8 cellular contexts compared by ENCODE assay signal in the genomic region with DNA sequence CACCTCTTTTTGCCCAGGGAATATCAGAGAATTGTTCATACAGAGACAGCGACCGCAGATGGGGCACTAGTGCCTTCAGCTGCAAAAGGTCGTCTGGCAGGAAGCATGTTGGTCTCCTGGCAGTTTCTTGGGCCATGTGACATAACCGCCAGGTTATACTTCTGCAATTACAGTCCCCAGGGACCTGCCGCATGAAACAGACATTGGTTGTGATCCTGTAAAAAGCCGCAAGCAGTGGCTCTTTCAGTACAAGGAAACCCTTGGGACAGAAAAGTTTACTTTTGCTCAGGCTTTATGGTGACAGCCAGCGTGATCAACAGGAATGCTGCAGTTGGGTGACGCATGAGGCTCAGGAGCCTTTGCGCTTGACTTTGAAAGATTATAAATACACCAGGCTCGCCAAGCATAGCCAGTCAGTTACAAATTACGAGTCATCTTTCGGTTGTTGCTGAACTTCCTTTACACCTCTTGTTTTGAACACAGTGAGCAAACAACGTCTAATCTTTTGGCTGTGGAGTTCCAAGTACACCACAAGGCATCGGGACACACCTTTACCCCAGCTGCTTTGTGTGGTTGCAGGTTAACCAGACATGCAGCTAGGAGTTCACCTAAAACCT. TPM values are rescaled to one million over a fixed set of nuclear protein-coding genes. Genes with fewer than 3 reads are reported as not detected.
DNase-seq lines count a peak whose midpoint lies in the region; ATAC-seq, FAIRE-seq and TF ChIP-seq lines count a peak whose summit lies in the region.

No MANE protein-coding gene starts in this region.

- ATAC-seq in HG03196 (IDR thresholded peaks at IDR 0.05; ENCODE audit: unreplicated experiment): peak; percentile 74

- no peak overlapping the region for H2BK5ac ChIP-seq in mesenchymal stem cell (ENCODE audit: low read depth, low read length, poor library complexity, severe bottlenecking)
- no peak overlapping the region for H2BK5ac ChIP-seq in neuronal stem cell (ENCODE audit: low read length)

- H2AK5ac ChIP-seq in mesenchymal stem cell (ENCODE audit: low read length, severe bottlenecking): no peak overlapping the region
- no peak overlapping the region for H2AK5ac ChIP-seq in neuronal stem cell (ENCODE audit: low read depth, low read length)

- peak; percentile 100 for FAIRE-seq in GM19239 (lab: Jason Lieb, UNC)

- peak overlapping the region in 1 of 2 experiments; percentile 61 for H3K18ac ChIP-seq in mesenchymal stem cell (ENCODE audit: low read depth in 1 of 2, low read length in 2 of 2)
- no peak overlapping the region for H3K18ac ChIP-seq in neuronal stem cell (ENCODE audit: low read length)

- no peak overlapping the region for H2BK15ac ChIP-seq in mesenchymal stem cell (ENCODE audit: low read depth, poor library complexity, severe bottlenecking)
- no peak overlapping the region for H2BK15ac ChIP-seq in neuronal stem cell (ENCODE audit: low read length)

- H4K8ac ChIP-seq in mesenchymal stem cell (ENCODE audit: low read length): no peak overlapping the region
- no peak overlapping the region for H4K8ac ChIP-seq in neuronal stem cell (ENCODE audit: low read depth, low read length)

- no peaks in the 10 kb centered on the region for H3K27me3 ChIP-seq in BE2C
- no peaks in the 10 kb centered on the region for H3K27me3 ChIP-seq in mesenchymal stem cell (ENCODE audit: control insufficient read depth in 1 of 2, insufficient read depth in 1 of 2, low read length in 2 of 2)
- H3K27me3 ChIP-seq in neuronal stem cell (ENCODE audit: control insufficient read depth in 3 of 3, insufficient read depth in 3 of 3, low read depth in 1 of 3, low read length in 3 of 3): peaks cover 0 to 6% (median 0%) of the 10 kb centered on the region in 3 experiments

- H3K27ac ChIP-seq in RWPE1 (no peak overlapping the region), mesenchymal stem cell (ENCODE audit: low read length, poor library complexity, severe bottlenecking) (no peak overlapping the region), neuronal stem cell (replicated peaks; ENCODE audit: low read length) (no peak overlapping the region)

- no peaks in the 10 kb centered on the region for H3K36me3 ChIP-seq in BE2C
- no peaks in the 10 kb centered on the region for H3K36me3 ChIP-seq in mesenchymal stem cell (ENCODE audit: control insufficient read depth in 1 of 2, insufficient read depth in 2 of 2, low read depth in 1 of 2, low read length in 2 of 2)
- no peaks in the 10 kb centered on the region for H3K36me3 ChIP-seq in neuronal stem cell (replicated peaks in 1 of 2; ENCODE audit: control insufficient read depth in 2 of 2, insufficient read depth in 2 of 2, low read length in 2 of 2)

- no peak overlapping the region for H3K9ac ChIP-seq in mesenchymal stem cell (ENCODE audit: low read length)
- no peak overlapping the region for H3K9ac ChIP-seq in neuronal stem cell (ENCODE audit: low read depth, low read length, poor library complexity)

- H3K23ac ChIP-seq in mesenchymal stem cell (ENCODE audit: low read length in 2 of 2) (no peak overlapping the region), neuronal stem cell (ENCODE audit: low read depth, low read length, poor library complexity) (no peak overlapping the region)

- peak; percentile 86 for DNase-seq in BE2C
- DNase-seq in GM19239 (ENCODE audit: insufficient read length, low spot score): peak; percentile 66
- peak; percentile 10 for DNase-seq in RWPE1 (ENCODE audit: low spot score)
- DNase-seq in activated naive CD4-positive, alpha-beta T cell (lab: John Stamatoyannopoulos, UW): peak in 3 of 4 experiments; percentile 13 to 45 (median 21)
- DNase-seq in mesenchymal stem cell: peak; percentile 83
- no peak for DNase-seq in neuronal stem cell (ENCODE audit: low spot score)
- DNase-seq in NCI-H524 treated with DMSO at 0.1 percent for 48 hours (lab: John Stamatoyannopoulos, UW): no peak

- H3K9me3 ChIP-seq in BE2C (no peaks in the 10 kb centered on the region), mesenchymal stem cell (ENCODE audit: control insufficient read depth, low read length) (no peaks in the 10 kb centered on the region), neuronal stem cell (replicated peaks in 1 of 2; ENCODE audit: control insufficient read depth in 2 of 2, insufficient read depth in 1 of 2, low read depth in 1 of 2, low read length in 2 of 2) (no peaks in the 10 kb centered on the region)

- POLR2A ChIA-PET in RWPE1 (lab: Yijun Ruan, JAX; ENCODE audit: low non-redundant PET): no interaction called here

- H2BK12ac ChIP-seq in mesenchymal stem cell (ENCODE audit: low read length in 2 of 2) (peak overlapping the region in 1 of 2 experiments; percentile 72), neuronal stem cell (ENCODE audit: low read length) (no peak overlapping the region)

- H3K4me3 ChIP-seq in BE2C (ENCODE audit: low read depth, low read length) (peak overlapping the region; percentile 31), mesenchymal stem cell (ENCODE audit: insufficient read depth in 1 of 2, low read depth in 1 of 2, low read length in 2 of 2) (no peak overlapping the region), neuronal stem cell (ENCODE audit: low read length in 2 of 2) (no peak overlapping the region)

- WGBS in mesenchymal stem cell: 24% methylated on average over 14 of the region's 14 CpGs
- WGBS in neuronal stem cell (ENCODE audit: extremely low coverage in 2 of 2, insufficient read length in 2 of 2, insufficient replicate concordance in 1 of 2), 2 donors: no CpG with 5 or more reads among the region's 14 CpGs

- H3K4me2 ChIP-seq in mesenchymal stem cell (ENCODE audit: low read length, poor library complexity, severe bottlenecking) (no peak overlapping the region), neuronal stem cell (ENCODE audit: insufficient read depth, low read length, poor library complexity, severe bottlenecking) (no peak overlapping the region)

- no peak overlapping the region for H3K4ac ChIP-seq in mesenchymal stem cell (ENCODE audit: low read depth in 1 of 2, low read length in 2 of 2)
- H3K4ac ChIP-seq in neuronal stem cell (ENCODE audit: low read length): no peak overlapping the region

- H2BK120ac ChIP-seq in mesenchymal stem cell (ENCODE audit: low read depth, low read length) (no peak overlapping the region), neuronal stem cell (ENCODE audit: low read depth, low read length) (no peak overlapping the region)

- CTCF ChIA-PET in RWPE1 (lab: Yijun Ruan, JAX): no interaction called here

- H3K14ac ChIP-seq in mesenchymal stem cell (ENCODE audit: low read length in 2 of 2) (no peak overlapping the region), neuronal stem cell (ENCODE audit: low read length) (no peak overlapping the region)

- H4K91ac ChIP-seq in mesenchymal stem cell (ENCODE audit: low read length) (no peak overlapping the region), neuronal stem cell (ENCODE audit: low read depth, low read length, poor library complexity) (no peak overlapping the region)

- H2AFZ ChIP-seq in mesenchymal stem cell (ENCODE audit: low read depth, low read length) (no peak overlapping the region), neuronal stem cell (ENCODE audit: low read length) (no peak overlapping the region)

- no peaks in the 10 kb centered on the region for H3K79me1 ChIP-seq in mesenchymal stem cell (replicated peaks; ENCODE audit: low read length, poor library complexity, severe bottlenecking)
- H3K79me1 ChIP-seq in neuronal stem cell (ENCODE audit: low read depth, low read length): no peaks in the 10 kb centered on the region

- TF ChIP-seq CTCF in BE2C (IDR thresholded peaks at IDR 0.05; ENCODE audit: low read depth, low read length): no peak
- TF ChIP-seq CTCF in RWPE1 (conservative IDR thresholded peaks at IDR 0.05; ENCODE audit: low read depth): no peak

- H3K4me1 ChIP-seq in BE2C (peaks cover 6% of the 10 kb centered on the region), mesenchymal stem cell (ENCODE audit: control insufficient read depth, insufficient read depth, low read depth, low read length) (no peaks in the 10 kb centered on the region), neuronal stem cell (ENCODE audit: control insufficient read depth in 2 of 2, insufficient read depth in 1 of 2, low read depth in 1 of 2, low read length in 2 of 2) (peaks cover 0 to 3% of the 10 kb centered on the region in 2 donors)

RNA-seq across cellular contexts. Expression of gene UBE2L5, which starts 50.5 kb away (rescaled TPM):
- 0.73 TPM for polyA plus RNA-seq in BE2C (2012; ENCODE audit: insufficient read depth, insufficient read length, low read depth)
- 0.14 TPM for polyA plus RNA-seq in mesenchymal stem cell (2013, experiment 1 of 2)
- 0.08 TPM for polyA plus RNA-seq in mesenchymal stem cell (2013, experiment 2 of 2)
- polyA plus RNA-seq in neuronal stem cell (2013, experiment 1 of 2): not detected
- 0.24 TPM for polyA plus RNA-seq in neuronal stem cell (2013, experiment 2 of 2)

Comparison
In these comparisons a context has a peak if more than half of its experiments do, and no peak if none do; other contexts are left out.
1. DNase-seq: peak in BE2C (single experiment), GM19239 (single experiment), RWPE1 (single experiment), activated naive CD4-positive, alpha-beta T cell (3 of 4) and mesenchymal stem cell (single experiment); none in neuronal stem cell (single experiment) and NCI-H524 treated with DMSO at 0.1 percent for 48 hours (single experiment).